ENCODE assay signal across 8 cellular contexts in the genomic region with DNA sequence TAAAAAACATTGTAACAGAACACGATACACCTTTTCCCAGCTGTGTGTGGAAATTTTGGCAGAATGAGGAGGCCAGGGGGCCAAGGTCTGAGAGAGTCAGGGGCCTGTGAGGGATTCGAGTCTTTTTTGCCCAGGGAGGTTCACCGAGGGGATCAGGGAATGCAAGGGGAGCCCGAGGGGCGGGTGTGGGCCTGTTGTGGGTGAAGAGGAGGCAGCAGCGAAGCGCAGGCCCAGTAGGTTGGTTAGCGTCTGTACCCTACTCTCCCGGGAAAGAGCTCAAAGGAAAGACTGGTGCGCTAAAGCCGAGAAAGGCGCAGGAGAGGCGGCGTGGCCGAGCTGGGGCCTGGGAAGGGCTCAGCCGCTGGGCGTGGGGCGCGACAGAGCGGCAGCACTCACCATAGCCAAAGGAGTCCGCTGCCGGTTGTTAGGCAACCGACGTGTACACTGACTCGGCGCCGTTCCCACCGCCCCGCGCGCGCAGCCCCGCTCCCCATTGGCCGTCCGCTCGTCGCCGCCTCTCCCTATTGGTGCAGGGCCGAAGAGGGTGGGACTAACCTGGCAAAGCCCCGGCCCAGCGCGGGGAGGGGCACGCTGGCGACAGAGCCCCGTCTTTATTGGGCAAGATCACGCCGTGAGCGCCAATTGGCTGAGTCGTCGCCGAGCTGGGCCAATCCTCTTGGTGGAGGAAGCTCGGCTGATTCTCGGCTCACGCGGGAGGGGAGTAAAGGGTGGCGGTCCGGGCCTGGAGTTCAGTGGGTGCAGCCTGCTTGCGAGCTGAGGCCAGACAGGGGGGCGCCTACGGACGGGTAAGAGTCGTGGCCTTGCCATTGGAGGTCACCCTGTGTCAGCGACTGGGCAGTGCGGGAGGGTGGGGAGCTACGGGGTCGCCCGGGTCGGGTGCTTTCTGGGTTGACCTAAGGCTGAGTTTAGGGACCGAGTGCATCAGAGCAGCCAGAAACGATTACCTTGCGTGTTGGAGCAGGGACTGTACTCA. TPM values are rescaled to one million over a fixed set of nuclear protein-coding genes. Genes with fewer than 3 reads are reported as not detected.
DNase-seq lines count a peak whose midpoint lies in the region; ATAC-seq and TF ChIP-seq lines count a peak whose summit lies in the region.

Gene CETN2, minus strand, starts transcription at position 446 of the 994 bp plus-strand sequence. Its CDS starts 47 bp downstream, at position 399.
Gene NSDHL, plus strand, starts transcription at position 752 of the 994 bp plus-strand sequence. CDS start 15,262 bp downstream, outside the sequence.

- no peaks in the 10 kb centered on the region for H3K9me2 ChIP-seq in DOHH2 (replicated peaks; ENCODE audit: control insufficient read depth, low read length)
- no peaks in the 10 kb centered on the region for H3K9me2 ChIP-seq in GM23338 (ENCODE audit: insufficient read depth)

- peak; percentile 97 for ATAC-seq in GM23338
- ATAC-seq in activated T-helper 17 cell treated with anti-CD3 and anti-CD28 coated beads, Interleukin-2, amount 50 U/mL, for 72 hours (replicated peaks), result peak; percentile 98
- peak; percentile 95 to 97 for ATAC-seq in naive thymus-derived CD8-positive, alpha-beta T cell

- H3K4me3 ChIP-seq in DOHH2 (ENCODE audit: low read length), result peak within 1 kb of the TSS; percentile 84
- peak within 1 kb of the TSS; percentile 83 for H3K4me3 ChIP-seq in GM23338
- peak within 1 kb of the TSS; percentile 73 for H3K4me3 ChIP-seq in fibroblast of mammary gland (ENCODE audit: control insufficient read depth, low read depth, low read length)

- no peaks in the 10 kb centered on the region for H4K20me1 ChIP-seq in DOHH2 (ENCODE audit: control insufficient read depth, insufficient read depth, low read depth, low read length)
- no peaks in the 10 kb centered on the region for H4K20me1 ChIP-seq in GM23338 (replicated peaks; ENCODE audit: insufficient read depth)

- no peaks in the 10 kb centered on the region for H3F3A ChIP-seq in DOHH2 (ENCODE audit: control insufficient read depth, insufficient read depth)
- H3F3A ChIP-seq in GM23338 (replicated peaks; ENCODE audit: low read depth), result no peaks in the 10 kb centered on the region

- H3K36me3 ChIP-seq in DOHH2 (ENCODE audit: control insufficient read depth, low read length) (peaks cover 33% of the 10 kb centered on the region), GM23338 (ENCODE audit: insufficient read depth) (no peaks in the 10 kb centered on the region)

- no peaks in the 10 kb centered on the region for H3K9me3 ChIP-seq in DOHH2 (ENCODE audit: control insufficient read depth, insufficient read depth, low read length)

- H3K27ac ChIP-seq in DOHH2 (ENCODE audit: low read depth, low read length) (peak within 1 kb of the TSS; percentile 40), GM23338 (ENCODE audit: low read depth) (no peak within 1 kb of the TSS)

- POLR2A ChIA-PET in naive thymus-derived CD8-positive, alpha-beta T cell (lab: Charles Lee), result no interaction called here

- peaks cover 42% of the 10 kb centered on the region for H3K79me2 ChIP-seq in DOHH2 (ENCODE audit: control insufficient read depth, low read length)
- peaks cover 32% of the 10 kb centered on the region for H3K79me2 ChIP-seq in GM23338 (replicated peaks; ENCODE audit: insufficient read depth)

- H3K4me1 Mint-ChIP-seq in GM23338, result peaks cover 12% of the 10 kb centered on the region
- H3K4me1 Mint-ChIP-seq in activated T-helper 17 cell treated with anti-CD3 and anti-CD28 coated beads, Interleukin-2, amount 50 U/mL, for 72 hours, result peaks cover 10% of the 10 kb centered on the region
- peaks cover 3 to 34% (median 32%) of the 10 kb centered on the region in 4 donors for H3K4me1 Mint-ChIP-seq in naive thymus-derived CD8-positive, alpha-beta T cell

- H3K4me3 Mint-ChIP-seq in GM23338, result peak within 1 kb of the TSS; percentile 95
- peak within 1 kb of the TSS; percentile 90 for H3K4me3 Mint-ChIP-seq in activated T-helper 17 cell treated with anti-CD3 and anti-CD28 coated beads, Interleukin-2, amount 50 U/mL, for 72 hours
- H3K4me3 Mint-ChIP-seq in naive thymus-derived CD8-positive, alpha-beta T cell, result peak within 1 kb of the TSS; percentile 89 to 98 (median 95)

- H2AFZ ChIP-seq in GM23338, result peak within 1 kb of the TSS; percentile 69; the same call in 1 of the 2 replicates

- H3K27me3 ChIP-seq in DOHH2 (ENCODE audit: control insufficient read depth, low read length), result no peaks in the 10 kb centered on the region
- H3K27me3 ChIP-seq in GM23338 (ENCODE audit: insufficient read depth), result no peaks in the 10 kb centered on the region

- H3K4me2 ChIP-seq in DOHH2 (ENCODE audit: low read length) (peak within 1 kb of the TSS; percentile 70), GM23338 (peak within 1 kb of the TSS; percentile 88)

- peak; percentile 93 for DNase-seq in GM23338 (ENCODE audit: low spot score)
- DNase-seq in LHCN-M2 (ENCODE audit: low read depth), result peak; percentile 91
- peak; percentile 95 for DNase-seq in RPMI8226
- DNase-seq in fibroblast of mammary gland (ENCODE audit: low read depth), result peak; percentile 93
- DNase-seq in naive thymus-derived CD8-positive, alpha-beta T cell, result peak; percentile 86 to 96 (median 93)
- DNase-seq in stimulated activated naive CD4-positive, alpha-beta T cell (lab: John Stamatoyannopoulos, UW), result peak; percentile 91 to 94 (median 92)

- H3K36me3 Mint-ChIP-seq in GM23338 (ENCODE audit: low read depth), result peaks cover 28% of the 10 kb centered on the region
- peaks cover 5% of the 10 kb centered on the region for H3K36me3 Mint-ChIP-seq in activated T-helper 17 cell treated with anti-CD3 and anti-CD28 coated beads, Interleukin-2, amount 50 U/mL, for 72 hours (ENCODE audit: low read depth)
- peaks cover 0 to 3% (median 2%) of the 10 kb centered on the region in 3 donors for H3K36me3 Mint-ChIP-seq in naive thymus-derived CD8-positive, alpha-beta T cell

- TF ChIP-seq CTCF in DOHH2 (IDR thresholded peaks at IDR 0.05; ENCODE audit: low read depth, low read length, poor library complexity, severe bottlenecking) (no peak), GM23338 (conservative IDR thresholded peaks at IDR 0.05; ENCODE audit: low read depth in 2 of 2) (no peak), fibroblast of mammary gland (conservative IDR thresholded peaks at IDR 0.05; ENCODE audit: control insufficient read depth, insufficient read depth, low read depth, low read length) (no peak)

- H3K27me3 Mint-ChIP-seq in GM23338 (ENCODE audit: insufficient read depth, low read depth, poor library complexity), result peaks cover 4% of the 10 kb centered on the region
- no peaks in the 10 kb centered on the region for H3K27me3 Mint-ChIP-seq in activated T-helper 17 cell treated with anti-CD3 and anti-CD28 coated beads, Interleukin-2, amount 50 U/mL, for 72 hours
- no peaks in the 10 kb centered on the region for H3K27me3 Mint-ChIP-seq in naive thymus-derived CD8-positive, alpha-beta T cell

- no peaks in the 10 kb centered on the region; the same call in 2 of the 3 replicates for H3K9me3 Mint-ChIP-seq in GM23338
- H3K9me3 Mint-ChIP-seq in activated T-helper 17 cell treated with anti-CD3 and anti-CD28 coated beads, Interleukin-2, amount 50 U/mL, for 72 hours, result no peaks in the 10 kb centered on the region
- peaks cover 0 to 1% (median 0%) of the 10 kb centered on the region in 9 donors for H3K9me3 Mint-ChIP-seq in naive thymus-derived CD8-positive, alpha-beta T cell

- H3K4me1 ChIP-seq in DOHH2 (ENCODE audit: control insufficient read depth, low read length) (peaks cover 14% of the 10 kb centered on the region), GM23338 (ENCODE audit: insufficient read depth) (no peaks in the 10 kb centered on the region; the same call in none of the 2 replicates)

- peak within 1 kb of the TSS; percentile 90 for H3K27ac Mint-ChIP-seq in GM23338
- H3K27ac Mint-ChIP-seq in activated T-helper 17 cell treated with anti-CD3 and anti-CD28 coated beads, Interleukin-2, amount 50 U/mL, for 72 hours, result peak within 1 kb of the TSS; percentile 96
- peak within 1 kb of the TSS; percentile 78 to 98 (median 97) for H3K27ac Mint-ChIP-seq in naive thymus-derived CD8-positive, alpha-beta T cell

TF ChIP-seq in GM23338, 12 proteins besides CTCF, POLR2A, EP300 and RAD21:
- TF ChIP-seq POLR2AphosphoS5 (IDR thresholded peaks at IDR 0.05; ENCODE audit: low read depth), result peak; percentile 62
- TF ChIP-seq CREB1 (CRISPR knock-in tag; IDR thresholded peaks at IDR 0.05; ENCODE audit: low read depth), result peak; percentile 36; the same call in 1 of the 2 replicates
- TF ChIP-seq EZH2phosphoT487 (IDR thresholded peaks at IDR 0.05; ENCODE audit: unreplicated experiment), result no peak
- no peak for TF ChIP-seq ZNF114 (CRISPR knock-in tag; IDR thresholded peaks at IDR 0.05)

RNA-seq across cellular contexts. Expression of gene CETN2, which starts in this region (rescaled TPM):
- total RNA-seq in GM23338 (2014; rRNA removed; shearing (Covaris generic)), result 20.4 and 23.9 TPM in 2 replicates
- 53.4 and 53.7 TPM in 2 replicates for polyA plus RNA-seq in GM23338 (2016; fragmentation: Nextera tagmentation; extraction: Ambion mirVana)
- total RNA-seq in LHCN-M2 (2014; rRNA removed), result 48.7 and 52.2 TPM in 2 replicates
- 45.4 TPM for polyA plus RNA-seq in LHCN-M2 (2012)
- total RNA-seq in activated T-helper 17 cell treated with anti-CD3 and anti-CD28 coated beads, Interleukin-2, amount 50 U/mL, for 72 hours, result 1 to 10 TPM; 5.2 to 7.0 TPM
- 1 to 10 TPM; 6.3 to 7.3 TPM for total RNA-seq in naive thymus-derived CD8-positive, alpha-beta T cell
- polyA plus RNA-seq in naive thymus-derived CD8-positive, alpha-beta T cell, result 10 to 100 TPM; 23.3 to 30.8 (median 27.7) TPM

RNA-seq across cellular contexts. Expression of gene NSDHL, which starts in this region (rescaled TPM):
- 32.0 and 34.3 TPM in 2 replicates for total RNA-seq in GM23338 (2014; rRNA removed; shearing (Covaris generic))
- 28.2 and 32.4 TPM in 2 replicates for polyA plus RNA-seq in GM23338 (2016; fragmentation: Nextera tagmentation; extraction: Ambion mirVana)
- 14.1 and 15.6 TPM in 2 replicates for total RNA-seq in LHCN-M2 (2014; rRNA removed)
- 31.1 TPM for polyA plus RNA-seq in LHCN-M2 (2012)
- total RNA-seq in activated T-helper 17 cell treated with anti-CD3 and anti-CD28 coated beads, Interleukin-2, amount 50 U/mL, for 72 hours, result 10 to 100 TPM; 12.2 to 20.2 TPM
- 1 to 10 TPM; 6.8 to 7.6 TPM for total RNA-seq in naive thymus-derived CD8-positive, alpha-beta T cell
- 10 to 100 TPM; 10.5 to 13.0 (median 12.7) TPM for polyA plus RNA-seq in naive thymus-derived CD8-positive, alpha-beta T cell
